ENCODE assay signal across 19 cellular contexts in genomic region chr15:34079904-34080303, GRCh38.
"Had no signal": no experiment of that assay in that cellular context is flagged by ENCODE, and none has a peak within 500 bp of the region (broad histone marks: within the 10 kb centered on the region; RNA-seq: fewer than 3 reads in every experiment).

No MANE protein-coding gene starts in this region.

- H3K36me3 ChIP-seq: neural progenitor cell had no signal

- H3K4me3 ChIP-seq: dorsolateral prefrontal cortex, lung, neural progenitor cell, right lobe of liver, stomach, testis, tibial artery, upper lobe of left lung had no signal

- H3K27me3 ChIP-seq: dorsolateral prefrontal cortex, neural progenitor cell, right lobe of liver, stomach, testis, tibial artery, upper lobe of left lung had no signal

- H3K4me1 Mint-ChIP-seq: memory B cell; naive thymus-derived CD4-positive, alpha-beta T cell; nephron; neural progenitor cell; stimulated activated effector memory CD8-positive, alpha-beta T cell treated with anti-CD3 and anti-CD28 coated beads, Interleukin-12 subunit alpha, Interleukin-12 subunit beta, amount 100 ng/mL, for 72 hours had no signal

- H3K27ac ChIP-seq: dorsolateral prefrontal cortex, neural progenitor cell, parathyroid adenoma, right lobe of liver, stomach, testis, tibial artery, upper lobe of left lung had no signal

- H3K79me2 ChIP-seq: parathyroid adenoma had no signal

- ATAC-seq: left lobe of liver; naive thymus-derived CD4-positive, alpha-beta T cell; right lobe of liver; stimulated activated effector memory CD8-positive, alpha-beta T cell treated with anti-CD3 and anti-CD28 coated beads, Interleukin-12 subunit alpha, Interleukin-12 subunit beta, amount 100 ng/mL, for 72 hours had no signal

- H3K4me1 ChIP-seq: neural progenitor cell, parathyroid adenoma, stomach, testis, tibial artery, upper lobe of left lung had no signal

- H3K9me3 Mint-ChIP-seq: memory B cell; naive thymus-derived CD4-positive, alpha-beta T cell; nephron; neural progenitor cell; stimulated activated effector memory CD8-positive, alpha-beta T cell treated with anti-CD3 and anti-CD28 coated beads, Interleukin-12 subunit alpha, Interleukin-12 subunit beta, amount 100 ng/mL, for 72 hours had no signal

- H3K9ac ChIP-seq: neural progenitor cell, parathyroid adenoma had no signal

- DNase-seq: dorsolateral prefrontal cortex; effector CD4-positive, alpha-beta T cell; naive thymus-derived CD4-positive, alpha-beta T cell; right lobe of liver; stimulated activated CD4-positive, alpha-beta T cell treated with anti-CD3 and anti-CD28 coated beads, Interleukin-2, amount 100 ng/mL, for 24 hours; stimulated activated CD4-positive, alpha-beta T cell treated with anti-CD3 and anti-CD28 coated beads, Interleukin-4, amount 100 ng/mL, for 24 hours; stimulated activated naive CD4-positive, alpha-beta T cell treated with Interleukin-2 at 50 U/mL for 16 hours; stomach; testis; tibial artery; upper lobe of left lung had no signal

- H3K4me3 Mint-ChIP-seq: memory B cell; naive thymus-derived CD4-positive, alpha-beta T cell; nephron; neural progenitor cell; stimulated activated effector memory CD8-positive, alpha-beta T cell treated with anti-CD3 and anti-CD28 coated beads, Interleukin-12 subunit alpha, Interleukin-12 subunit beta, amount 100 ng/mL, for 72 hours had no signal

- H3K9me3 ChIP-seq: right lobe of liver, stomach, testis, tibial artery, upper lobe of left lung had no signal

- H3K4me2 ChIP-seq: neural progenitor cell had no signal

- H2AFZ ChIP-seq: neural progenitor cell, parathyroid adenoma had no signal

- H3K27me3 Mint-ChIP-seq: memory B cell; naive thymus-derived CD4-positive, alpha-beta T cell; progenitor cell of endocrine pancreas had no signal

- H3K27ac Mint-ChIP-seq: memory B cell; naive thymus-derived CD4-positive, alpha-beta T cell; nephron; neural progenitor cell; progenitor cell of endocrine pancreas; stimulated activated effector memory CD8-positive, alpha-beta T cell treated with anti-CD3 and anti-CD28 coated beads, Interleukin-12 subunit alpha, Interleukin-12 subunit beta, amount 100 ng/mL, for 72 hours had no signal
